24 cellular contexts compared by ENCODE assay signal in the genomic region with DNA sequence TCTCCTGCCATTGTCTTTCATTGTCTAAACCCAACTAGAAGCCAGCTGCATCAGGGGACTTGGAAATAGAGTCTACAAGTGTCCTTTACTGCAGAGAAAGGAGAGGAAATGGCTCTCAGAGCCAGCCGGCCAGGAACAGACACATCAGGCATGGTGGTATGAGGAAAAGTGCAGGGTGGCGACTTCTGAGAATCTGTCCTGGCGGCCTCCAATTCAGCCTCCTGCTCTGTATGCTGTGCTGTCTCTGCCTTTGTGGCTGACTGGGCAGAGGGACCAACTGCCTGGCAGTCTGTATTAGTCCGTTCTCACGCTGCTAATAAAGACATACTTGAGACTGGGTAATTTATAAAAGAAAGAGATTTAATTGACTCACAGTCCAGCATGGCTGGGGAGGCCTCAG. TPM values are rescaled to one million over a fixed set of nuclear protein-coding genes. Genes with fewer than 3 reads are reported as not detected.
DNase-seq lines count a peak whose midpoint lies in the region; ATAC-seq and TF ChIP-seq lines count a peak whose summit lies in the region.
"Had no signal": no experiment of that assay in that cellular context is flagged by ENCODE, and none has a peak within 500 bp of the region (broad histone marks: within the 10 kb centered on the region; RNA-seq: fewer than 3 reads in every experiment).

No MANE protein-coding gene starts in this region.

- H3K4me1 Mint-ChIP-seq in Caco-2 (ENCODE audit: low read depth, unreplicated experiment) = no peaks in the 10 kb centered on the region
- H3K4me1 Mint-ChIP-seq: GM23338, H9 had no signal

- H3K9me3 Mint-ChIP-seq in Caco-2 (ENCODE audit: unreplicated experiment) = no peaks in the 10 kb centered on the region

- H3K4me3 Mint-ChIP-seq in Caco-2 (ENCODE audit: unreplicated experiment) = no peak overlapping the region
- H3K4me3 Mint-ChIP-seq: GM23338, H9 had no signal

- CTCF ChIA-PET in Caco-2 (lab: Charles Lee) = no interaction called here

- DNase-seq in caudate nucleus (lab: John Stamatoyannopoulos, UW) (peak in 46 of 61 donors; percentile 2 to 84 (median 26)), hypothalamus (lab: John Stamatoyannopoulos, UW) (peak in 31 of 51 donors; percentile 2 to 88 (median 48)), posterior cingulate gyrus (peak in 8 of 10 donors; percentile 13 to 87 (median 46)), Caco-2 (no peak), ACHN (no peak), NCI-H2171 treated with DMSO at 0.1 percent for 48 hours (lab: John Stamatoyannopoulos, UW) (no peak)
- DNase-seq: BE2C; H9; IMR-90; KG1; MG63; NCI-H1105 treated with DMSO at 0.1 percent for 48 hours; NCI-H146; NCI-H1930; NCI-H2107; NCI-H446 treated with DMSO at 0.1 percent for 48 hours; NCI-H526; NCI-H82; NK-92 treated with Interleukin-12 subunit alpha and Interleukin-12 subunit beta, amount 100 ng/mL, for 24 hours; PC-3; SK-N-SH had no signal

- H3K27ac ChIP-seq in caudate nucleus (ENCODE audit: low read depth, low read length) = peak overlapping the region; percentile 58

- H3K4me1 ChIP-seq in Caco-2 = no peaks in the 10 kb centered on the region
- H3K4me1 ChIP-seq: BE2C had no signal

- no peaks in the 10 kb centered on the region for H3K9me3 ChIP-seq in Caco-2
- H3K9me3 ChIP-seq: BE2C, MG63, SK-N-SH had no signal

- no peak overlapping the region for H3K4me3 ChIP-seq in Caco-2 (ENCODE audit: low read depth, low read length)
- H3K4me3 ChIP-seq: GM23338, MG63 had no signal

- no peaks in the 10 kb centered on the region for H3K36me3 ChIP-seq in Caco-2 (ENCODE audit: control insufficient read depth, insufficient read depth, low read length)
- H3K36me3 ChIP-seq: BE2C, MG63 had no signal

- BruUV-seq in Caco-2 (replicated peaks; lab: Mats Ljungman, UMichigan) = no TSS peak

- no peak overlapping the region for H3K27ac Mint-ChIP-seq in Caco-2 (ENCODE audit: unreplicated experiment)
- H3K27ac Mint-ChIP-seq: GM23338, H9 had no signal

- in situ Hi-C loops in ACHN (cut with HindIII; ENCODE audit: low pct_ligation_motif_present, low pct_unique_long_range_greater_than_20kb, low sequenced_read_pairs) = no loop called here

- POLR2A ChIA-PET in Caco-2 (lab: Charles Lee) = no interaction called here

- no peak for TF ChIP-seq CTCF in Caco-2 (IDR thresholded peaks at IDR 0.05; ENCODE audit: insufficient read depth in 1 of 2, low read depth in 1 of 2, low read length in 1 of 2, severe bottlenecking in 1 of 2, unreplicated experiment in 1 of 2)

- H3K27me3 Mint-ChIP-seq in Caco-2 (ENCODE audit: insufficient read depth, unreplicated experiment) = no peaks in the 10 kb centered on the region

- ATAC-seq in GM18511 (IDR thresholded peaks at IDR 0.05; ENCODE audit: unreplicated experiment) = no peak
- ATAC-seq: GM23338, PC-3 had no signal

- H3K27me3 ChIP-seq in Caco-2 (replicated peaks; ENCODE audit: control insufficient read depth, insufficient read depth, low read length) = no peaks in the 10 kb centered on the region
- H3K27me3 ChIP-seq: BE2C, MG63 had no signal

- H3K36me3 Mint-ChIP-seq in Caco-2 (ENCODE audit: insufficient read depth, unreplicated experiment) = no peaks in the 10 kb centered on the region

- intact Hi-C loops in posterior cingulate gyrus (cut with DNase I) (no loop called here), Caco-2 (cut with micrococcal nuclease; ENCODE audit: unreplicated experiment) (no loop called here)

RNA-seq across cellular contexts. Expression of gene AQP4, which starts 36.8 kb away (rescaled TPM):
- total RNA-seq in Caco-2 (2022) = 0.27 and 0.46 TPM in 2 replicates
- total RNA-seq: A673, IMR-90, PC-3 had no signal

Comparison
In these comparisons a context has a peak if more than half of its experiments do, and no peak if none do; other contexts are left out.
1. DNase-seq: peak in caudate nucleus (46 of 61), hypothalamus (31 of 51) and posterior cingulate gyrus (8 of 10); none in Caco-2 (0 of 2), ACHN (single experiment) and NCI-H2171 treated with DMSO at 0.1 percent for 48 hours (single experiment).